In the genomic region with DNA sequence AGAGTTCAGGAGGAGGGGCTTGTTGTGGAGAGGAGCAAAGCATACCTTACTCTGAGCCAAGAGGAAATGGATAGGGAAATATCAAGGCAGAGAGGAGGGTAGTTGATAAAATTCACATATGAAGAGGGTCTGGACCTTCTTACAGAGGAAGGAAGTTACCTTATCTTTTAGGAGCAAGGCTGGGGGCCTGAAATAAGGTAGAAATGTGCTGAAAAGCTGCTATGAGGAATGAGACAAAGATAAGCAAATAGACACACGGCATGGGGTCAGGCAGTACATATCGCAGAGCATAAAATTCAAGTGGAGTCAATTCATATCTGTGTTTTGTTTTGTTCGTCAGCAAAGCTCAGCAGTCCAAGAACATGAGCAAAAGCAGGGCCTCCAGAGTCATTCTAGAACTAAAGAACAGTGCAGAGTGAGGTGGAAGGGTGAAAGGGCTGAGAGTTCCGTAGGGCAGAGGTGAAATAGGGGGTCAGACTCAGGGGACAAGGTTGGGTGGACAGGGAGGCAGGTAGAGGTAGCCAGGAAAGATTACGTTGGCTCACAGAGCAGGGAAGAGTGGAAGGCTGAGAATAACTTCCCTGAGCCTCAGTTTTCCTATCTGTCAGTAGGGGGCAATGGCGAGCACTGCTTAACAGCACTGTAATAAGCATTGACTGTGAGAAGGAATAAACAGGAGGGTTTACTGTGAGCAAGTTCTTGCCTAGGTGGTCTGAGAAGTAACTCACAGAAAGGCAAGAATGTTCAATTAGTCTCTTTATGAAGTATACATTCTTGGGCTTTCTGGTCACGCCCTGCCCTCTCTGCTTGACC, we compare ENCODE assay signal across 8 cellular contexts. TPM values are rescaled to one million over a fixed set of nuclear protein-coding genes. Genes with fewer than 3 reads are reported as not detected.
DNase-seq lines count a peak whose midpoint lies in the region; ATAC-seq and TF ChIP-seq lines count a peak whose summit lies in the region.

No MANE protein-coding gene starts in this region.

- no peaks in the 10 kb centered on the region for H3K36me3 ChIP-seq in left ventricle myocardium inferior
- no peaks in the 10 kb centered on the region for H3K36me3 ChIP-seq in thoracic aorta

- no peak overlapping the region for H3K27ac Mint-ChIP-seq in T-helper 17 cell

- no peaks in the 10 kb centered on the region for H3K4me1 ChIP-seq in left ventricle myocardium inferior
- H3K4me1 ChIP-seq in thoracic aorta (ENCODE audit: control insufficient read depth in 1 of 2, low read depth in 2 of 2) = no peaks in the 10 kb centered on the region

- H3K27ac ChIP-seq in left ventricle myocardium inferior (replicated peaks) = no peak overlapping the region
- H3K27ac ChIP-seq in thoracic aorta = no peak overlapping the region

- DNase-seq in left ventricle myocardium inferior (no peak), Right ventricle myocardium inferior (ENCODE audit: missing footprints) (no peak), T-helper 17 cell (no peak), germinal center (ENCODE audit: low spot score) (peak; percentile 17), thoracic aorta (ENCODE audit: low spot score) (no peak), NCI-H2227 (lab: John Stamatoyannopoulos, UW; ENCODE audit: unreplicated experiment) (no peak), SHP77 (lab: John Stamatoyannopoulos, UW) (no peak)

- H3K4me3 Mint-ChIP-seq in T-helper 17 cell = no peak overlapping the region

- H3K4me1 Mint-ChIP-seq in T-helper 17 cell = no peaks in the 10 kb centered on the region

- no peaks in the 10 kb centered on the region for H3K9me3 ChIP-seq in left ventricle myocardium inferior (replicated peaks)
- no peaks in the 10 kb centered on the region for H3K9me3 ChIP-seq in T-helper 17 cell (ENCODE audit: control insufficient read depth, low read length, poor library complexity, severe bottlenecking)
- no peaks in the 10 kb centered on the region for H3K9me3 ChIP-seq in thoracic aorta

- no peaks in the 10 kb centered on the region for H3K36me3 Mint-ChIP-seq in T-helper 17 cell (ENCODE audit: low read depth)

- no peak overlapping the region for H3K4me3 ChIP-seq in left ventricle myocardium inferior
- no peak overlapping the region for H3K4me3 ChIP-seq in thoracic aorta

- ATAC-seq in Right ventricle myocardium inferior (no peak), HG02798 (IDR thresholded peaks at IDR 0.05; ENCODE audit: poor library complexity, unreplicated experiment) (peak; percentile 52), T-helper 17 cell (peak; percentile 73), thoracic aorta (ENCODE audit: insufficient number of reproducible peaks, low FRiP score, low read depth) (no peak)

- no peaks in the 10 kb centered on the region for H3K27me3 ChIP-seq in left ventricle myocardium inferior (ENCODE audit: low read depth)
- no peaks in the 10 kb centered on the region for H3K27me3 ChIP-seq in thoracic aorta (replicated peaks; ENCODE audit: insufficient read depth)

- intact Hi-C loops in left ventricle myocardium inferior (cut with micrococcal nuclease) (no loop called here), Right ventricle myocardium inferior (cut with DNase I) (no loop called here)

- no peaks in the 10 kb centered on the region for H3K27me3 Mint-ChIP-seq in T-helper 17 cell

- TF ChIP-seq CTCF in left ventricle myocardium inferior (IDR thresholded peaks at IDR 0.05; ENCODE audit: borderline replicate concordance) (peak; percentile 49), thoracic aorta (IDR thresholded peaks at IDR 0.05) (peak; percentile 33)

RNA-seq across cellular contexts. Expression of gene VSIG4, which starts 9.2 kb away (rescaled TPM):
- total RNA-seq in left ventricle myocardium inferior (41.7 TPM), Right ventricle myocardium inferior (65.1 TPM), T-helper 17 cell (under 1 TPM in 1 of 2 donors, not detected in 1; 0.60 TPM), thoracic aorta (100 to 1,000 TPM; 154 to 311 TPM)

Comparison
In these comparisons a context has a peak if more than half of its experiments do, and no peak if none do; other contexts are left out.
1. ATAC-seq: peak in HG02798 (single experiment) and T-helper 17 cell (single experiment); none in Right ventricle myocardium inferior (single experiment) and thoracic aorta (single experiment).
2. RNA of gene VSIG4, which starts 9.2 kb away (total RNA-seq): 154 to 311 TPM in thoracic aorta, 65.1 TPM in Right ventricle myocardium inferior (single experiment) and 41.7 TPM in left ventricle myocardium inferior (single experiment); 0.60 TPM in T-helper 17 cell; every median in the first group is over 10 times any median in the second.